In the genomic region with DNA sequence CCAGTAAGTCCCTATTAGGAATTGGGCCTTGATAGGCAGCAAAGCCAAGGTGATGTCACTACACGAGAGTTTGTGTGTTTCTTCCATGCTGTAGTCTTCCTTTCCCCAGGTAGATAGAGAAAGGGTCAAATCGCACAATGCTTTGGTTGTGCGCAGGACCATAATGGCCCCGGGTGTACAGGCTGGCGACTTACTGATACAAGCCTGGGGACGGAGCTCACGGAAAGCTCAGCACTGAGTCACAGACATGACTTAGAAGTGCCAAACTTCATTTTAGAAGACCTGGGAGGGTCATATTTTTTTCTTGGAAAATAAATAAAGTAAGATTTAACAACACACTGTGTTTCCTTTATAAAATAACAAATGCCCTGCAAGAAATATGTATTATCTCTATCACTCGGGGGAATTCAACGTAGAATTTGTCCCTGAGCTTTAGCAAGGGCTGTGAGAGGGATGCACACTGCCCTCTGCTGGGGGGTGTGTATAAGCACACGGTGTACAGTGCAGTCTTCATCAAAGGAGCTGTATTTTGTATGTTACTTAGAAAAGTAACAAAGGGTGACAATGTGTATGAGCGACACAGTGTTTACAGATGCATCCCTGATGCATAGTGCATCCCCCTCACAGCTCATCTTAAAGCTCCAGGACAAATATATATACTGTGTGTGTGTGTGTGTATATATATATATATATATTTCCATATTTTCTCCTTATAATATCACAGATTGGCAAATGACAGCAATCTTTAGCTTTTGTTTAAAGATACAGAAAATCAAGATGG, we compare ENCODE assay signal across 8 cellular contexts.
A peak's percentile ranks its signal among the peaks of the same experiment; 100 is the strongest.
DNase-seq lines count a peak whose midpoint lies in the region; TF ChIP-seq lines count a peak whose summit lies in the region.

No MANE protein-coding gene starts in this region.

- no peak overlapping the region for H3K9ac ChIP-seq in Karpas-422 (ENCODE audit: low read length)

- no peaks in the 10 kb centered on the region for H3K27me3 ChIP-seq in Karpas-422 (ENCODE audit: low read length)

- H3K27ac ChIP-seq in Karpas-422 (ENCODE audit: low read length) = no peak overlapping the region

- H3K4me1 ChIP-seq in Karpas-422 (ENCODE audit: low read length) = no peaks in the 10 kb centered on the region

- TF ChIP-seq CTCF in astrocyte of the cerebellum (IDR thresholded peaks at IDR 0.05; ENCODE audit: low read depth, low read length, missing control alignments) = peak; percentile 84

- no peaks in the 10 kb centered on the region for H3K79me2 ChIP-seq in Karpas-422 (ENCODE audit: low read length)

- H2AFZ ChIP-seq in Karpas-422 (ENCODE audit: low read length) = no peak overlapping the region

- no peaks in the 10 kb centered on the region for H3K36me3 ChIP-seq in Karpas-422 (ENCODE audit: insufficient read depth, low read length)

- no peak overlapping the region for H3K4me2 ChIP-seq in Karpas-422 (ENCODE audit: low read depth, low read length, poor library complexity, severe bottlenecking)

- H3K4me3 ChIP-seq in Karpas-422 (ENCODE audit: low read length) (no peak overlapping the region), astrocyte of the cerebellum (ENCODE audit: low read depth, low read length) (no peak overlapping the region)

- DNase-seq in NCI-H345 (lab: John Stamatoyannopoulos, UW) = peak; percentile 9
- DNase-seq in NCI-H345 treated with DMSO at 0.1 percent for 48 hours (lab: John Stamatoyannopoulos, UW; ENCODE audit: unreplicated experiment) = no peak
- peak; percentile 76 for DNase-seq in H4 (ENCODE audit: low spot score)
- peak; percentile 68 for DNase-seq in Karpas-422
- peak; percentile 61 for DNase-seq in SKM-1 treated with dmso at 0.1 percent for 144 hours (lab: John Stamatoyannopoulos, UW; ENCODE audit: unreplicated experiment)
- DNase-seq in astrocyte of the cerebellum (ENCODE audit: low read depth) = peak; percentile 72
- DNase-seq in iPS-NIHi7 (ENCODE audit: extremely low spot score) = peak; percentile 49
- DNase-seq in stimulated activated CD4-positive, alpha-beta T cell treated with anti-CD3 and anti-CD28 coated beads, Interleukin-12 subunit alpha, Interleukin-12 subunit beta, amount 100 ng/mL, for 48 hours (ENCODE audit: low read depth in 2 of 3, low spot score in 1 of 3) = peak; percentile 7 to 41 (median 26)

- H4K20me1 ChIP-seq in Karpas-422 (ENCODE audit: insufficient read depth, low read depth, low read length) = no peaks in the 10 kb centered on the region

- no peaks in the 10 kb centered on the region for H3K9me2 ChIP-seq in Karpas-422 (replicated peaks; ENCODE audit: insufficient read depth, low read length)

- in situ Hi-C loops in astrocyte of the cerebellum (cut with HindIII; ENCODE audit: low sequenced_read_pairs) = loop anchor here (10.0 to 25.0 kb wide), 2 partner anchors 260 to 662 kb away; partner anchors contain the start of gene VEGFC

- no peaks in the 10 kb centered on the region for H3K9me3 ChIP-seq in Karpas-422 (ENCODE audit: low read length)
